In the genomic region with DNA sequence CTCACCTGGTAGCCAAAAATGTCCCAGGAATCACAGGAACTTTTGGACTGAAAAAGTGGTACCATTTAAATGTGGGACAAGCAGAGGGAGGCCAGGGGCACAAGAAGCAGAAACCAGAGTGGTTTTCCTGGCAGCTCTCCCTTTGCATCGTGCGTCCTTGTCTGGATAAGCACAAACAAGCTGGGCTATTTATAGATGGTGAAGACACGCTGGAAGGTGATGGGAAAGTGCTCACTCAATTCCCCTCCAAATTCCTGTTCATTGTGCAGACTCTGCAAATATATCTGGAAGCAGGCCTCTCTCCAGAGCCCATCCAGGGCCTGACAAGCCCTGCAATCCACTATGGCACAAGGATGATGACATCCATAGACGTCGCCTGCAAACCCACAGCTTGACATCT, we compare ENCODE assay signal across 1 cellular context.
TF ChIP-seq lines count a peak whose summit lies in the region.

No MANE protein-coding gene starts in this region.

TF ChIP-seq in IMR-90, 13 proteins besides CTCF, POLR2A, EP300 and RAD21:
- TF ChIP-seq CHD1 (IDR thresholded peaks at IDR 0.05; ENCODE audit: low read depth, low read length) (no peak), MAZ (IDR thresholded peaks at IDR 0.05; ENCODE audit: borderline replicate concordance, low read depth, low read length) (no peak), RFX5 (IDR thresholded peaks at IDR 0.05; ENCODE audit: low read depth, low read length) (no peak), SMC3 (IDR thresholded peaks at IDR 0.05; ENCODE audit: low read depth, low read length) (no peak)
